6 cellular contexts compared by ENCODE assay signal in the genomic region with DNA sequence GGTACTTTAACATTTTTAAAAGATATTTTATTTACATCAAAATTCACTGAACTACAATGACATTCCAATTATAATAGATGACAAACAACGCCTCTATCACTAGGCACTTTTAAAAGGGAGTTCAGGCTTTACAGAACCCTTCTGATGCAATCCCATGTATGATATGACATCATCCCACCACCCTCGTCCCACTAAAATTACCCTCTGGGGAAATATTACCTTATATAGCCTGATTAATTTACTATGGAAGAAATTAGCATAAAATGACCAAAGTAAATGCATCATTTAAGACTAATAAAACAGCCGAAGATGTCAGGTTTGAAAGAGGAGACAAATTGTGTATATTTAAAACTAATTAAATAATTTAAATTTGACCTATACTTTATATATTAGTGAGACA.
A peak's percentile ranks its signal among the peaks of the same experiment; 100 is the strongest.
DNase-seq lines count a peak whose midpoint lies in the region; ATAC-seq, FAIRE-seq and TF ChIP-seq lines count a peak whose summit lies in the region.
"Not testable (repeated sequence)": the region's sequence is repeated elsewhere in the genome, so short reads cannot be mapped to it uniquely, and the experiment has no call there.

No MANE protein-coding gene starts in this region.

- peak overlapping the region; percentile 67 for H3K27ac Mint-ChIP-seq in activated T-cell treated with anti-CD3 and anti-CD28 coated beads, Interleukin-2, amount 50 U/mL, for 24 hours

- 40% methylated on average over 2 of the region's 3 CpGs for WGBS in K562 (ENCODE audit: insufficient coverage, low coverage, missing lambda C conversion rate)

- H3K9me2 ChIP-seq in HCT116 (ENCODE audit: insufficient read depth) = not testable (repeated sequence)

- H3K9ac ChIP-seq in HCT116 (ENCODE audit: low read length); SK-N-MC (ENCODE audit: insufficient read length); K562 (ENCODE audit: insufficient read depth in 1 of 2, low read depth in 2 of 2, low read length in 2 of 2); keratinocyte (ENCODE audit: control insufficient read depth, extremely low read depth, insufficient read depth, low read length): not testable (repeated sequence)

- peaks cover 73% of the 10 kb centered on the region for H3K36me3 Mint-ChIP-seq in activated T-cell treated with anti-CD3 and anti-CD28 coated beads, Interleukin-2, amount 50 U/mL, for 24 hours (ENCODE audit: low read depth)

- H3K27ac ChIP-seq in HCT116 (ENCODE audit: low read depth, low read length); SK-N-MC; K562 (ENCODE audit: extremely low read depth, low read depth, low read length); keratinocyte (ENCODE audit: control insufficient read depth, insufficient read depth, low read length): not testable (repeated sequence)

- ATAC-seq in HCT116 = not testable (repeated sequence)
- ATAC-seq in K562 = peak; percentile 90

- TF ChIP-seq POLR2A in GM12891 (IDR thresholded peaks at IDR 0.05; ENCODE audit: low read depth, low read length); HCT116 (IDR thresholded peaks at IDR 0.05; ENCODE audit: borderline replicate concordance, extremely low read depth, insufficient read depth, insufficient read length); K562 (conservative IDR thresholded peaks at IDR 0.05): not testable (repeated sequence)

- BruUV-seq in HCT116 (replicated peaks; lab: Mats Ljungman, UMichigan); K562 (replicated peaks; lab: Mats Ljungman, UMichigan): not testable (repeated sequence)

- H3K27me3 Mint-ChIP-seq in activated T-cell treated with anti-CD3 and anti-CD28 coated beads, Interleukin-2, amount 50 U/mL, for 24 hours = not testable (repeated sequence)

- intact Hi-C loops in HCT116 (cut with micrococcal nuclease); K562 (cut with micrococcal nuclease): not testable (repeated sequence)

- H4K20me1 ChIP-seq in HCT116 (ENCODE audit: insufficient read depth); K562 (replicated peaks; ENCODE audit: control insufficient read depth, insufficient read depth, low read length); keratinocyte (ENCODE audit: control insufficient read depth, extremely low read depth, insufficient read depth, low read length): not testable (repeated sequence)

- DNase-seq in GM12891 (ENCODE audit: insufficient read length, low spot score); HCT116 (ENCODE audit: low read depth, low spot score); activated T-cell treated with anti-CD3 and anti-CD28 coated beads, Interleukin-2, amount 50 U/mL, for 24 hours; K562 (ENCODE audit: extremely low read depth in 1 of 4, low spot score in 3 of 4); keratinocyte (ENCODE audit: low read depth, low spot score): not testable (repeated sequence)
- DNase-seq in SK-N-MC (ENCODE audit: low read depth, low spot score) = peak; percentile 18

- RAD21 ChIA-PET in HCT116 (lab: Charles Lee; ENCODE audit: low non-redundant PET in 1 of 2, low total read pairs in 2 of 2, uncharacterized antibody in 2 of 2, unreplicated experiment in 2 of 2) = not testable (repeated sequence)

- H3K9me1 ChIP-seq in K562 (ENCODE audit: control insufficient read depth, insufficient read depth, low read length); keratinocyte (ENCODE audit: control insufficient read depth, extremely low read depth, insufficient read depth, low read length): not testable (repeated sequence)

- H3K4me3 ChIP-seq in HCT116 (replicated peaks in 1 of 2; ENCODE audit: low read depth in 1 of 2, low read length in 2 of 2); SK-N-MC; K562; keratinocyte (ENCODE audit: control insufficient read depth in 2 of 3, extremely low read depth in 1 of 3, insufficient read depth in 2 of 3, low read depth in 1 of 3, low read length in 3 of 3): not testable (repeated sequence)

- not testable (repeated sequence) for H3K36me3 ChIP-seq in HCT116 (ENCODE audit: control insufficient read depth in 1 of 2, insufficient read depth in 2 of 2, low read length in 2 of 2); SK-N-MC (ENCODE audit: insufficient read depth, low read length); K562 (ENCODE audit: control insufficient read depth, insufficient read depth, low read length); keratinocyte (ENCODE audit: control insufficient read depth in 2 of 2, extremely low read depth in 1 of 2, insufficient read depth in 2 of 2, low read length in 2 of 2)

- not testable (repeated sequence) for H3K9me3 Mint-ChIP-seq in activated T-cell treated with anti-CD3 and anti-CD28 coated beads, Interleukin-2, amount 50 U/mL, for 24 hours

- not testable (repeated sequence) for H2AFZ ChIP-seq in HCT116 (ENCODE audit: low read depth, low read length, poor library complexity, severe bottlenecking); K562 (ENCODE audit: low read depth, low read length); keratinocyte (ENCODE audit: control insufficient read depth, low read length)

- not testable (repeated sequence) for TF ChIP-seq RAD21 in HCT116 (IDR thresholded peaks at IDR 0.05; ENCODE audit: low read depth); K562 (CRISPR knock-in tag; conservative IDR thresholded peaks at IDR 0.05 in 1 of 2, IDR thresholded peaks at IDR 0.05 in 1 of 2)

- not testable (repeated sequence) for TF ChIP-seq EP300 in K562 (IDR thresholded peaks at IDR 0.05; ENCODE audit: low read length)

- H3K4me2 ChIP-seq in HCT116 (ENCODE audit: low read length); K562 (ENCODE audit: insufficient read depth, low read length); keratinocyte (ENCODE audit: control insufficient read depth, extremely low read depth, insufficient read depth, low read depth, low read length): not testable (repeated sequence)

- H3K4me3 Mint-ChIP-seq in activated T-cell treated with anti-CD3 and anti-CD28 coated beads, Interleukin-2, amount 50 U/mL, for 24 hours = not testable (repeated sequence)

- not testable (repeated sequence) for H3K79me2 ChIP-seq in HCT116 (ENCODE audit: insufficient read depth, low read length); K562 (ENCODE audit: control insufficient read depth, insufficient read depth, low read length); keratinocyte (ENCODE audit: control insufficient read depth, insufficient read depth, low read length)

- dilution Hi-C loops in keratinocyte (cut with MboI; ENCODE audit: extremely low pct_ligation_motif_present, low sequenced_read_pairs) = not testable (repeated sequence)

- not testable (repeated sequence) for H3K27me3 ChIP-seq in HCT116 (ENCODE audit: insufficient read depth, low read length); K562 (ENCODE audit: control insufficient read depth in 2 of 2, insufficient read depth in 2 of 2, low read length in 2 of 2); keratinocyte (ENCODE audit: control insufficient read depth, extremely low read depth, insufficient read depth, low read length)

- POLR2A ChIA-PET in HCT116 (lab: Charles Lee); K562 (lab: Yijun Ruan, JAX): not testable (repeated sequence)

- peaks cover 39% of the 10 kb centered on the region for H3K4me1 Mint-ChIP-seq in activated T-cell treated with anti-CD3 and anti-CD28 coated beads, Interleukin-2, amount 50 U/mL, for 24 hours (ENCODE audit: low read depth)

- CTCF ChIA-PET in HCT116 (lab: Charles Lee); K562 (lab: Yijun Ruan, JAX; ENCODE audit: low intra/inter-chr PET ratio): not testable (repeated sequence)

- not testable (repeated sequence) for H3K9me3 ChIP-seq in HCT116 (ENCODE audit: control insufficient read depth in 1 of 2, insufficient read depth in 1 of 2, low read depth in 1 of 2, low read length in 2 of 2); SK-N-MC (ENCODE audit: low read depth, low read length); K562 (replicated peaks; ENCODE audit: control insufficient read depth, insufficient read depth, low read depth, low read length); keratinocyte (ENCODE audit: control insufficient read depth, low read depth, low read length)

- FAIRE-seq in GM12891 (lab: Jason Lieb, UNC) (peak; percentile 9), keratinocyte (lab: Jason Lieb, UNC) (peak; percentile 67)
- not testable (repeated sequence) for FAIRE-seq in K562 (lab: Jason Lieb, UNC)

- not testable (repeated sequence) for H3K4me1 ChIP-seq in HCT116 (ENCODE audit: control insufficient read depth in 1 of 2, insufficient read depth in 2 of 2, low read length in 2 of 2); K562 (replicated peaks in 1 of 2; ENCODE audit: control insufficient read depth in 2 of 2, insufficient read depth in 2 of 2, low read length in 2 of 2); keratinocyte (ENCODE audit: control insufficient read depth, extremely low read depth, insufficient read depth, low read length)

- not testable (repeated sequence) for TF ChIP-seq CTCF in HCT116 (IDR thresholded peaks at IDR 0.05 in 2 of 3, conservative IDR thresholded peaks at IDR 0.05 in 1 of 3; ENCODE audit: borderline replicate concordance in 1 of 3, insufficient read depth in 1 of 3, low read depth in 2 of 3, low read length in 2 of 3); K562 (IDR thresholded peaks at IDR 0.05 in 2 of 3, conservative IDR thresholded peaks at IDR 0.05 in 1 of 3; ENCODE audit: insufficient read depth in 2 of 3, low read depth in 1 of 3, low read length in 3 of 3); keratinocyte (optimal IDR thresholded peaks at IDR 0.05 in 1 of 3, IDR thresholded peaks at IDR 0.05 in 1 of 3, conservative IDR thresholded peaks at IDR 0.05 in 1 of 3; ENCODE audit: extremely low read depth in 1 of 3, insufficient read depth in 2 of 3, low read length in 3 of 3)

- in situ Hi-C loops in K562 (cut with MboI) = not testable (repeated sequence)

TF ChIP-seq in HCT116, 20 proteins besides CTCF, POLR2A, EP300 and RAD21:
- 0 out of 2 replicates have a peak, but pooled peaks have one; percentile 28 for TF ChIP-seq SRF (IDR thresholded peaks at IDR 0.05; ENCODE audit: low read depth)

TF ChIP-seq in K562, 482 proteins besides CTCF, POLR2A, EP300 and RAD21 (continues in another document):
- TF ChIP-seq CEBPB (tag; IDR thresholded peaks at IDR 0.05) = peak; percentile 62; the same call in 1 of the 2 replicates
- peak; percentile 25 for TF ChIP-seq EP400 (IDR thresholded peaks at IDR 0.05)
